10 cellular contexts compared by ENCODE assay signal in genomic region chr13:110134801-110135200, GRCh38.
DNase-seq lines count a peak whose midpoint lies in the region; ATAC-seq and TF ChIP-seq lines count a peak whose summit lies in the region.
"Had no signal": no experiment of that assay in that cellular context is flagged by ENCODE, and none has a peak within 500 bp of the region (broad histone marks: within the 10 kb centered on the region; RNA-seq: fewer than 3 reads in every experiment).

No MANE protein-coding gene starts in this region.

- no peak overlapping the region for H3K27ac Mint-ChIP-seq in immature natural killer cell

- H3K4me1 ChIP-seq in HUES48 (ENCODE audit: control insufficient read depth, insufficient read depth, low read length) (peaks cover 52% of the 10 kb centered on the region), cardiac muscle cell (ENCODE audit: low read depth) (peaks cover 32% of the 10 kb centered on the region), psoas muscle (peaks cover 16% of the 10 kb centered on the region)

- DNase-seq in SIG-M5 (lab: John Stamatoyannopoulos, UW) (peak; percentile 59), cardiac muscle cell (ENCODE audit: low read depth in 1 of 2, low spot score in 1 of 2) (peak in 1 of 2 donors; percentile 54), psoas muscle (no peak), immature natural killer cell (no peak)
- DNase-seq: activated T-cell treated with anti-CD3 and anti-CD28 coated beads, Interleukin-2, amount 50 U/mL, for 48 hours; spleen; transverse colon had no signal

- peaks cover 10 to 13% of the 10 kb centered on the region in 2 donors for H3K4me1 Mint-ChIP-seq in immature natural killer cell

- no peaks in the 10 kb centered on the region for H3K36me3 Mint-ChIP-seq in immature natural killer cell

- no peaks in the 10 kb centered on the region for H3K9me3 Mint-ChIP-seq in immature natural killer cell

- H3K9me3 ChIP-seq in HUES48 (ENCODE audit: control insufficient read depth, insufficient read depth, low read length) (no peaks in the 10 kb centered on the region), cardiac muscle cell (ENCODE audit: low read depth) (no peaks in the 10 kb centered on the region), psoas muscle (no peaks in the 10 kb centered on the region)
- H3K9me3 ChIP-seq: spleen, transverse colon had no signal

- H3K27ac ChIP-seq in HUES48 (ENCODE audit: low read depth, low read length) (peak overlapping the region; percentile 75), cardiac muscle cell (peak overlapping the region; percentile 72), psoas muscle (peak overlapping the region; percentile 79)
- H3K27ac ChIP-seq: spleen, transverse colon had no signal

- no peak overlapping the region for H3K9ac ChIP-seq in HUES48 (ENCODE audit: low read depth, low read length)

- H3K27me3 ChIP-seq in HUES48 (ENCODE audit: control insufficient read depth, insufficient read depth, low read length) (peaks cover 24% of the 10 kb centered on the region), cardiac muscle cell (peaks cover 12% of the 10 kb centered on the region), psoas muscle (ENCODE audit: insufficient read depth in 3 of 3, low read length in 2 of 3) (peaks cover 0 to under 1% (median 0%) of the 10 kb centered on the region in 3 donors)
- H3K27me3 ChIP-seq: transverse colon had no signal

- WGBS in psoas muscle, 3 donors: 23 to 25% (median 24%) methylated on average over 8 of the region's 8 CpGs

- intact Hi-C loops in psoas muscle (cut with DNase I): no loop called here

- H3K27me3 Mint-ChIP-seq in immature natural killer cell (ENCODE audit: low read depth in 3 of 3): peaks cover 2 to 12% (median 7%) of the 10 kb centered on the region in 3 donors

- peak; percentile 56 to 76 (median 70) for ATAC-seq in psoas muscle
- ATAC-seq in GM18498 (IDR thresholded peaks at IDR 0.05; ENCODE audit: unreplicated experiment): no peak
- no peak for ATAC-seq in GM21423 (IDR thresholded peaks at IDR 0.05; ENCODE audit: unreplicated experiment)

- TF ChIP-seq CTCF in cardiac muscle cell (IDR thresholded peaks at IDR 0.05; ENCODE audit: low read depth, low read length) (no peak), psoas muscle (IDR thresholded peaks at IDR 0.05) (no peak)

- H3K36me3 ChIP-seq in HUES48 (ENCODE audit: control insufficient read depth, insufficient read depth, low read length) (no peaks in the 10 kb centered on the region), cardiac muscle cell (no peaks in the 10 kb centered on the region), psoas muscle (ENCODE audit: insufficient read depth in 1 of 2, low read depth in 1 of 2) (no peaks in the 10 kb centered on the region)
- H3K36me3 ChIP-seq: spleen, transverse colon had no signal

- no peak overlapping the region for H3K4me3 ChIP-seq in HUES48 (ENCODE audit: low read depth, low read length)
- H3K4me3 ChIP-seq in cardiac muscle cell: no peak overlapping the region
- no peak overlapping the region for H3K4me3 ChIP-seq in psoas muscle
- H3K4me3 ChIP-seq: spleen, transverse colon had no signal

- no peak overlapping the region for H3K4me3 Mint-ChIP-seq in immature natural killer cell

Comparison
In these comparisons a context has a peak if more than half of its experiments do, and no peak if none do; other contexts are left out.
1. ATAC-seq: peak in psoas muscle (4 of 4); none in GM18498 (single experiment) and GM21423 (single experiment).
2. Peak in every context shown above with its lines, with median percentiles within 50 percentile points of each other: H3K27ac ChIP-seq.